ENCODE assay signal across 1 cellular context in the genomic region with DNA sequence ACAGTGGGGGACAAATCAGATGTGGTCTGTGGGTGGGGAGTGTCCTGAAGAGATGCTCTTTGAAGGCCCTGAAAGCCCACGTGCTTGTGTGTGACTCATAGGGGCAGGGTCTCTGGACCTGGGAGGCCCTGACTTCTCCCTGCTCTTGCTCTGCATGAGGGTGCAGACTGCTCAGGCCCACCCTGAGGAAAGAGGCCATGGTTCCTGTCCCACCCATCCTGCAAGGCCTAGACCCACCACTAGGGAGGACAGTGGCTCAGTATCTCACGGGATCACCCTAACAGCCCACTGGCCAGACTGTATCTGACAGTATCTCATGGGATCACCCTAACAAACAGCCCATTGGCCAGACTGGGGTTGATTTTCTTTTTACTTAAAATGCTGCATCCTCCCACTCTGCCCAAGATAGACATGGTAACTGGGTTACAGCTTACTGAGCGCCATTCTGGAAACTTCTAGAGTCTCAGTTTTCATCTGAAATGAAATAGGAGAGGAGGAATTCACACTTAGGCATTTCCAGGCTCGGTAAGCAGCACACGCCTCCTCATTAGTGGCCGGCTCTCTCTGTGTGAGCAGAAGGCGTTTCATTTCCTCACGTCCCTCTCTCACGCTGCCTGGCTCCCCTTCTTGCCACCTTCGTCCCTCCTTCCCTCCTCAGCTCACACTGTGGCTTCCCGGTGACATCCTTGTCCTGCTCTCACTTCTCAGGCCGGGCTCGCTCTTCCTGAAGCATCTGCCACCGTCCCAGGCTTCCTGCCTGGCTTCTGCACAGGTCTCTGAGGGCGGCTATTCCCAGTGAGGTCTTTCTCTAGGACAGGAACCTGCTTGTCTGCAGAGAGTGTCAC.
TF ChIP-seq lines count a peak whose summit lies in the region.

No MANE protein-coding gene starts in this region.

TF ChIP-seq in SK-N-SH, 30 proteins besides CTCF, POLR2A, EP300 and RAD21 (continued from another document):
- TF ChIP-seq RXRA (IDR thresholded peaks at IDR 0.05; ENCODE audit: borderline replicate concordance, low read depth) (no peak), FOXJ3 (CRISPR knock-in tag; IDR thresholded peaks at IDR 0.05) (no peak)
TF ChIP-seq in SK-N-SH: peak in this region for 0.
